ENCODE assay signal across 23 cellular contexts in the genomic region with DNA sequence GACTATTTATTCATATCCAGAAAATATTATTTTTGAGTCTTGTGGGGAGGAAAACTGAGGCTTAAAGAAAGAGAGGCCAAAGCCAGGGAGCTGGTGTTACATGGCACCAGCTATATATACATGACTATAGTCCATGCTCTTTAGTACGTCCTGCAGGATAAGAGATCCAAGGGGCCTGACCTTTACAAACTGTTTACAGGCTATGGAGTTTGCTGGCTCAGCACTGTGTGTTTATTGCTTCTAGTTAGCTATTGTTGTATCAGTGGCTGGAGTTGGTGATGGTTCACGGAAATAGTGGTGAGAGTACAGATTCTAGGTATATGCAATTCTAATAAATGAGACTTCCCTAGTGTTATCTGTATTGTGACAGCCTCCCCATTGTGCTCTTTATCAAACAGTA. TPM values are rescaled to one million over a fixed set of nuclear protein-coding genes. Genes with fewer than 3 reads are reported as not detected.
"Had no signal": no experiment of that assay in that cellular context is flagged by ENCODE, and none has a peak within 500 bp of the region (broad histone marks: within the 10 kb centered on the region; RNA-seq: fewer than 3 reads in every experiment).

No MANE protein-coding gene starts in this region.

- DNase-seq: activated CD4-positive, alpha-beta T cell treated with anti-CD3 and anti-CD28 coated beads for 36 hours; activated CD4-positive, alpha-beta T cell treated with anti-CD3 and anti-CD28 coated beads, Interleukin-2, amount 50 U/mL, for 4 hours; activated CD8-positive, alpha-beta memory T cell treated with anti-CD3 and anti-CD28 coated beads for 24 hours; activated CD8-positive, alpha-beta memory T cell treated with anti-CD3 and anti-CD28 coated beads, Interleukin-2, amount 50 U/mL, for 4 hours; activated T-cell treated with anti-CD3 and anti-CD28 coated beads, Interleukin-2, amount 50 U/mL, for 24 hours; adrenal gland; effector CD4-positive, alpha-beta T cell; heart left ventricle; islet precursor cell; lower lobe of right lung; mesendoderm; naive thymus-derived CD4-positive, alpha-beta T cell; spleen; stimulated activated CD4-positive, alpha-beta T cell treated with anti-CD3 and anti-CD28 coated beads, Interleukin-4, amount 100 ng/mL, for 24 hours; stimulated activated naive CD4-positive, alpha-beta T cell treated with Interleukin-2 at 50 U/mL for 16 hours; tibial artery had no signal

- ATAC-seq: activated CD4-positive, alpha-beta T cell treated with anti-CD3 and anti-CD28 coated beads for 36 hours; activated naive CD4-positive, alpha-beta T cell treated with anti-CD3 and anti-CD28 coated beads, Interleukin-2, amount 50 U/mL, for 72 hours; activated T-helper 17 cell treated with anti-CD3 and anti-CD28 coated beads, Interleukin-2, amount 50 U/mL, for 72 hours; heart left ventricle; lower lobe of right lung; naive thymus-derived CD4-positive, alpha-beta T cell; WTC11 had no signal

- FAIRE-seq: endometrium, urothelium cell line had no signal

- H3K4me3 ChIP-seq: adrenal gland, ascending aorta, coronary artery, heart left ventricle, lower lobe of right lung, spleen, tibial artery had no signal

- H3K9me3 ChIP-seq: adrenal gland, ascending aorta, lower lobe of right lung had no signal

- H3K4me1 ChIP-seq: adrenal gland, ascending aorta, heart left ventricle, lower lobe of right lung, spleen, tibial artery had no signal

- H3K36me3 ChIP-seq: adrenal gland, ascending aorta, heart left ventricle, lower lobe of right lung, spleen, tibial artery had no signal

- H3K27ac ChIP-seq: adrenal gland, ascending aorta, coronary artery, heart left ventricle, lower lobe of right lung, spleen, tibial artery had no signal

- H3K27me3 ChIP-seq: adrenal gland, ascending aorta, spleen, tibial artery had no signal

RNA-seq across cellular contexts. Expression of gene REPS2, which starts 46.4 kb away (rescaled TPM):
- total RNA-seq: activated CD4-positive, alpha-beta T cell treated with anti-CD3 and anti-CD28 coated beads for 36 hours had no signal
